Comparison of ENCODE assay signal across 21 cellular contexts in genomic region chr9:131298341-131298740, GRCh38. TPM values are rescaled to one million over a fixed set of nuclear protein-coding genes. Genes with fewer than 3 reads are reported as not detected.
"Had no signal": no experiment of that assay in that cellular context is flagged by ENCODE, and none has a peak within 500 bp of the region (broad histone marks: within the 10 kb centered on the region; RNA-seq: fewer than 3 reads in every experiment).

No MANE protein-coding gene starts in this region.

- H3K9me3 ChIP-seq: breast epithelium, colonic mucosa, gastroesophageal sphincter, lower lobe of right lung, ovary, testis had no signal

- DNase-seq: activated CD4-positive, alpha-beta memory T cell treated with anti-CD3 and anti-CD28 coated beads, Interleukin-2, amount 10 ng/mL, durations not matched to agents 7 days and 5 days; activated CD4-positive, alpha-beta T cell treated with anti-CD3 and anti-CD28 coated beads for 1 hour; activated CD4-positive, alpha-beta T cell treated with anti-CD3 and anti-CD28 coated beads, Interleukin-2, amount 10 ng/mL, durations not matched to agents 7 days and 5 days; activated T-cell treated with anti-CD3 and anti-CD28 coated beads, Interleukin-2, amount 50 U/mL, for 48 hours; cerebellar nuclear complex; colonic mucosa; dorsolateral prefrontal cortex; effector memory CD4-positive, alpha-beta T cell; head of caudate nucleus; lower lobe of right lung; ovary; retina; stimulated activated CD4-positive, alpha-beta T cell treated with anti-CD3 and anti-CD28 coated beads, Interleukin-2, amount 100 ng/mL, for 48 hours; stimulated activated naive CD8-positive, alpha-beta T cell treated with anti-CD3 and anti-CD28 coated beads, Interleukin-15, Interleukin-2, amounts not matched to agents 100 U/mL and 50 U/mL, for 24 hours; T-helper 2 cell; testis; trophoblast cell had no signal

- H3K27ac ChIP-seq: breast epithelium, colonic mucosa, dorsolateral prefrontal cortex, gastroesophageal sphincter, lower lobe of right lung, ovary, testis had no signal

- H3K4me1 ChIP-seq: breast epithelium, colonic mucosa, gastroesophageal sphincter, lower lobe of right lung, testis had no signal

- ATAC-seq: gastroesophageal sphincter; lower lobe of right lung; natural killer cell treated with Interleukin-12 subunit alpha and Interleukin-12 subunit beta and Interleukin-15 and Interleukin-18, amount 100 ng/mL, for 72 hours; stimulated activated naive CD8-positive, alpha-beta T cell treated with anti-CD3 and anti-CD28 coated beads, Interleukin-15, Interleukin-2, amounts not matched to agents 100 U/mL and 50 U/mL, for 24 hours had no signal

- H3K4me3 ChIP-seq: breast epithelium, colonic mucosa, dorsolateral prefrontal cortex, gastroesophageal sphincter, lower lobe of right lung, ovary, testis had no signal

- H3K27me3 ChIP-seq: breast epithelium, colonic mucosa, dorsolateral prefrontal cortex, gastroesophageal sphincter, ovary, testis had no signal

- H3K36me3 ChIP-seq: breast epithelium, colonic mucosa, lower lobe of right lung, ovary had no signal

RNA-seq across cellular contexts. Expression of gene PLPP7, which starts 8.8 kb away (rescaled TPM):
- total RNA-seq: activated CD4-positive, alpha-beta memory T cell treated with anti-CD3 and anti-CD28 coated beads, Interleukin-2, amount 10 ng/mL, durations not matched to agents 7 days and 5 days; activated T-helper 2 cell treated with anti-CD3 and anti-CD28 coated beads, Interferon-gamma antibody, Interleukin-2, Interleukin-4, amounts not matched to agents 10 μg/mL and 5 μg/mL and 100 μg/mL, durations not matched to agents 14 hours and 24 hours and 36 hours had no signal
